ENCODE assay signal across 23 cellular contexts in genomic region chr5:162139190-162139589, GRCh38.
"Had no signal": no experiment of that assay in that cellular context is flagged by ENCODE, and none has a peak within 500 bp of the region (broad histone marks: within the 10 kb centered on the region; RNA-seq: fewer than 3 reads in every experiment).

No MANE protein-coding gene starts in this region.

- H3K9me3 ChIP-seq: colonic mucosa, esophagus squamous epithelium, gastrocnemius medialis, left lung, lower lobe of right lung, mucosa of descending colon had no signal

- H3K4me3 ChIP-seq: colonic mucosa, esophagus squamous epithelium, gastrocnemius medialis, heart right ventricle, left lung, lower lobe of right lung, mucosa of descending colon had no signal

- DNase-seq: colonic mucosa; cortex of kidney; effector CD8-positive, alpha-beta T cell; effector memory CD8-positive, alpha-beta T cell; endodermal cell; erythroblast; esophagus squamous epithelium; foreskin fibroblast; foreskin melanocyte; gastrocnemius medialis; glutamatergic neuron; head of caudate nucleus; heart right ventricle; hippocampal formation; left cardiac atrium; left lung; left ventricle myocardium superior; lower lobe of right lung; mesenchymal stem cell; mucosa of descending colon; naive B cell had no signal

- H3K36me3 ChIP-seq: colonic mucosa, esophagus squamous epithelium, gastrocnemius medialis, heart right ventricle, left lung, lower lobe of right lung had no signal

- H3K27me3 ChIP-seq: colonic mucosa, esophagus squamous epithelium, gastrocnemius medialis, heart right ventricle, left lung had no signal

- H3K27ac ChIP-seq: colonic mucosa, epithelial cell of prostate, esophagus squamous epithelium, gastrocnemius medialis, heart right ventricle, left lung, lower lobe of right lung had no signal

- ATAC-seq: effector memory CD8-positive, alpha-beta T cell; esophagus mucosa; gastrocnemius medialis; heart right ventricle; left cardiac atrium; left lung; left ventricle myocardium superior; lower lobe of right lung; mucosa of descending colon had no signal
